Comparison of ENCODE assay signal across 11 cellular contexts in the genomic region with DNA sequence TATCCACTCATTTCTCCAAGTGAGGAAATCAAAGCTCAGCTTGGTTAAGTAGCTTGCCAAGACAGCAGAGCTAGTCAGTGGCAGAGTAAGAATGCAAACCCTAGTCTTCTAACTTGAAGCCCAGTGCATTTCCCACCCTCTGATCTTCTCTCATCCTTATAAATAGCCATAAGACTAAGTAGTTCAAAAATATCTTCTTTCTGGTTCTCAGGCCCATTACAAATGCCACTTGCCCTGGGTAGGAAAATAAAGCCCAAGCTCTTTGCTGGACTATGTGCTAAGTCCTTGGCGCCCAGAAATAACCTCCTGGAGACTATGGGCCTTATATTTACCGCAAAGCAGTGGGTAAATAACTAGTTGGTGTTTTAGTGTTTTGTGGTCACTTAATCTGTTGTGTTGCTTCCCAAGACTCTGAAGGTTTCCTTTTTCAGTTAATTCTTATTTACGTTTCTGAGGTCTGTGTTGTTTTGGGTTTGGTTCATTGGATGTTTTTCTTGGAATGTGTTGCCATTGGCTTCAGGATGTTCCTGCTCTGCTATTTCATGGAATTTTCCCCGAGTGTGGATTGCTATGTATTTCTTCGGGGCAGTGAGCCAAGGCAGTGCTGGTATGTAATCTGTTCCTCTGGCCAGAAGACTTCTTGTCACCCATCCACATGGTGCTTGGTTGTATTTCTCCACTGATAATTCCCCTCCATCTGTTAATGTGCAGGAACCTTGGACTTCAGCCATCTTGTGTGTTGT.
DNase-seq lines count a peak whose midpoint lies in the region; ATAC-seq, FAIRE-seq and TF ChIP-seq lines count a peak whose summit lies in the region.
"Had no signal": no experiment of that assay in that cellular context is flagged by ENCODE, and none has a peak within 500 bp of the region (broad histone marks: within the 10 kb centered on the region; RNA-seq: fewer than 3 reads in every experiment).

No MANE protein-coding gene starts in this region.

- DNase-seq in AG04449 (ENCODE audit: low read depth, low spot score) (peak; percentile 73), SK-N-SH (no peak), fibroblast of the aortic adventitia (ENCODE audit: low read depth) (peak; percentile 99), osteoblast (ENCODE audit: insufficient read length, low spot score, missing footprints) (peak; percentile 17), Caco-2 (no peak), HK-2 (ENCODE audit: unreplicated experiment) (no peak), HTR-8/SVneo (ENCODE audit: insufficient read length, low spot score) (no peak)
- DNase-seq in stimulated activated naive CD8-positive, alpha-beta T cell treated with anti-CD3 and anti-CD28 coated beads, Interleukin-15, amount 100 ng/mL, for 72 hours = no peak
- DNase-seq: MV-4-11; stimulated activated CD4-positive, alpha-beta T cell treated with anti-CD3 and anti-CD28 coated beads, Interleukin-2, amount 100 ng/mL, for 24 hours had no signal

- no peaks in the 10 kb centered on the region for H3K27me3 ChIP-seq in SK-N-SH (ENCODE audit: insufficient read depth)
- H3K27me3 ChIP-seq in osteoblast (ENCODE audit: insufficient read depth, low read length) = no peaks in the 10 kb centered on the region
- H3K27me3 ChIP-seq in Caco-2 (replicated peaks; ENCODE audit: control insufficient read depth, insufficient read depth, low read length) = no peaks in the 10 kb centered on the region

- H3K27ac Mint-ChIP-seq in stimulated activated naive CD8-positive, alpha-beta T cell treated with anti-CD3 and anti-CD28 coated beads, Interleukin-15, amount 100 ng/mL, for 72 hours = no peak overlapping the region
- H3K27ac Mint-ChIP-seq in Caco-2 (ENCODE audit: unreplicated experiment) = no peak overlapping the region

- H3K4me3 Mint-ChIP-seq in stimulated activated naive CD8-positive, alpha-beta T cell treated with anti-CD3 and anti-CD28 coated beads, Interleukin-15, amount 100 ng/mL, for 72 hours = no peak overlapping the region
- H3K4me3 Mint-ChIP-seq in Caco-2 (ENCODE audit: unreplicated experiment) = no peak overlapping the region

- no peaks in the 10 kb centered on the region for H3K36me3 ChIP-seq in SK-N-SH (replicated peaks in 1 of 2; ENCODE audit: control insufficient read depth in 1 of 2, insufficient read depth in 2 of 2, low read length in 1 of 2)
- H3K36me3 ChIP-seq in osteoblast (ENCODE audit: insufficient read depth, low read length) = no peaks in the 10 kb centered on the region
- no peaks in the 10 kb centered on the region for H3K36me3 ChIP-seq in Caco-2 (ENCODE audit: control insufficient read depth, insufficient read depth, low read length)

- intact Hi-C loops in Caco-2 (cut with micrococcal nuclease; ENCODE audit: unreplicated experiment) = no loop called here

- POLR2A ChIA-PET in AG04449 (lab: Yijun Ruan, JAX) (interaction anchor here (1.2 kb wide), 1 partner anchor 505 kb away, joined by 4 read pairs; no protein-coding TSS in a partner anchor), SK-N-SH (lab: Yijun Ruan, JAX) (no interaction called here), Caco-2 (lab: Charles Lee) (no interaction called here)

- H3K4me1 ChIP-seq in SK-N-SH (ENCODE audit: control insufficient read depth in 1 of 2, insufficient read depth in 2 of 2, low read depth in 1 of 2, low read length in 1 of 2) (peaks cover 2 to 4% of the 10 kb centered on the region in 2 experiments; a peak in 2 of 4 replicates), osteoblast (ENCODE audit: insufficient read depth, low read length) (peaks cover 34% of the 10 kb centered on the region), Caco-2 (no peaks in the 10 kb centered on the region)

- TF ChIP-seq RAD21 in SK-N-SH (IDR thresholded peaks at IDR 0.05; ENCODE audit: low read length) = no peak

- H3K36me3 Mint-ChIP-seq in Caco-2 (ENCODE audit: insufficient read depth, unreplicated experiment) = peaks cover 6% of the 10 kb centered on the region

- no TSS peak for BruUV-seq in Caco-2 (replicated peaks; lab: Mats Ljungman, UMichigan)

- peaks cover 0 to 7% of the 10 kb centered on the region in 2 donors for H3K9me3 Mint-ChIP-seq in stimulated activated naive CD8-positive, alpha-beta T cell treated with anti-CD3 and anti-CD28 coated beads, Interleukin-15, amount 100 ng/mL, for 72 hours
- H3K9me3 Mint-ChIP-seq in Caco-2 (ENCODE audit: unreplicated experiment) = no peaks in the 10 kb centered on the region

- H2AFZ ChIP-seq in SK-N-SH (ENCODE audit: low read depth) = no peak overlapping the region
- H2AFZ ChIP-seq in osteoblast (ENCODE audit: low read length) = no peak overlapping the region

- no peaks in the 10 kb centered on the region for H4K20me1 ChIP-seq in SK-N-SH (ENCODE audit: insufficient read depth)
- no peaks in the 10 kb centered on the region for H4K20me1 ChIP-seq in osteoblast (ENCODE audit: insufficient read depth, low read length)

- H3K9me2 ChIP-seq in SK-N-SH = no peaks in the 10 kb centered on the region

- H3K4me1 Mint-ChIP-seq in stimulated activated naive CD8-positive, alpha-beta T cell treated with anti-CD3 and anti-CD28 coated beads, Interleukin-15, amount 100 ng/mL, for 72 hours = no peaks in the 10 kb centered on the region
- H3K4me1 Mint-ChIP-seq in Caco-2 (ENCODE audit: low read depth, unreplicated experiment) = no peaks in the 10 kb centered on the region

- no peak for ATAC-seq in stimulated activated naive CD8-positive, alpha-beta T cell treated with anti-CD3 and anti-CD28 coated beads, Interleukin-15, amount 100 ng/mL, for 72 hours
- ATAC-seq: A549 had no signal

- no peaks in the 10 kb centered on the region for H3K27me3 Mint-ChIP-seq in stimulated activated naive CD8-positive, alpha-beta T cell treated with anti-CD3 and anti-CD28 coated beads, Interleukin-15, amount 100 ng/mL, for 72 hours
- no peaks in the 10 kb centered on the region for H3K27me3 Mint-ChIP-seq in Caco-2 (ENCODE audit: insufficient read depth, unreplicated experiment)

- no peak for TF ChIP-seq EP300 in SK-N-SH (IDR thresholded peaks at IDR 0.05; ENCODE audit: borderline replicate concordance in 1 of 2, low read depth in 1 of 2, low read length in 1 of 2)

- H3K9me3 ChIP-seq in SK-N-SH = no peaks in the 10 kb centered on the region
- H3K9me3 ChIP-seq in osteoblast (ENCODE audit: low read depth, low read length) = no peaks in the 10 kb centered on the region
- H3K9me3 ChIP-seq in Caco-2 = no peaks in the 10 kb centered on the region
- H3K9me3 ChIP-seq: A549 had no signal

- 59% methylated on average over 5 of the region's 5 CpGs for WGBS in SK-N-SH (ENCODE audit: low lambda C conversion rate)

- H3K4me2 ChIP-seq in SK-N-SH (no peak overlapping the region), osteoblast (ENCODE audit: insufficient read depth, low read length) (no peak overlapping the region)
- H3K4me2 ChIP-seq: A549 had no signal

- no peaks in the 10 kb centered on the region for H3F3A ChIP-seq in SK-N-SH (replicated peaks; ENCODE audit: insufficient read depth)

- CTCF ChIA-PET in AG04449 (lab: Yijun Ruan, JAX) (no interaction called here), SK-N-SH (lab: Yijun Ruan, JAX) (no interaction called here), Caco-2 (lab: Charles Lee) (no interaction called here)

- H3K4me3 ChIP-seq in AG04449 (ENCODE audit: low read depth, low read length) (no peak overlapping the region), SK-N-SH (ENCODE audit: low read depth in 2 of 2, low read length in 1 of 2) (no peak overlapping the region), fibroblast of the aortic adventitia (ENCODE audit: low read depth, low read length) (no peak overlapping the region), osteoblast (ENCODE audit: insufficient read depth, low read length) (no peak overlapping the region), Caco-2 (ENCODE audit: low read depth, low read length) (no peak overlapping the region)
- H3K4me3 ChIP-seq: A549 had no signal

- H3K79me2 ChIP-seq in SK-N-SH (ENCODE audit: insufficient read depth) (no peaks in the 10 kb centered on the region), osteoblast (ENCODE audit: insufficient read depth, low read length) (no peaks in the 10 kb centered on the region)

- FAIRE-seq in HTR-8/SVneo (lab: Jason Lieb, UNC) = no peak
- FAIRE-seq: A549 had no signal

- H3K9ac ChIP-seq in SK-N-SH = no peak overlapping the region

- no peak for TF ChIP-seq CTCF in AG04449 (IDR thresholded peaks at IDR 0.05; ENCODE audit: insufficient read depth, low read length, missing control alignments)
- TF ChIP-seq CTCF in SK-N-SH (IDR thresholded peaks at IDR 0.05) = no peak
- TF ChIP-seq CTCF in fibroblast of the aortic adventitia (IDR thresholded peaks at IDR 0.05; ENCODE audit: insufficient read depth, low read length) = no peak
- no peak for TF ChIP-seq CTCF in osteoblast (IDR thresholded peaks at IDR 0.05; ENCODE audit: extremely low read depth, low read depth, low read length)
- no peak for TF ChIP-seq CTCF in Caco-2 (IDR thresholded peaks at IDR 0.05; ENCODE audit: insufficient read depth in 1 of 2, low read depth in 1 of 2, low read length in 1 of 2, severe bottlenecking in 1 of 2, unreplicated experiment in 1 of 2)

- H3K27ac ChIP-seq in SK-N-SH (ENCODE audit: low read depth in 2 of 2, low read length in 1 of 2) (peak overlapping the region; percentile 3 to 20; a peak in 3 of 4 replicates), osteoblast (ENCODE audit: low read depth, low read length) (no peak overlapping the region)
- H3K27ac ChIP-seq: A549 had no signal

TF ChIP-seq in SK-N-SH, 30 proteins besides CTCF, POLR2A, EP300 and RAD21 (continues in another document):
- TF ChIP-seq TCF12 (IDR thresholded peaks at IDR 0.05) (0 out of 2 replicates have a peak, but pooled peaks have one; percentile 17), NFIC (IDR thresholded peaks at IDR 0.05; ENCODE audit: borderline replicate concordance) (peak; percentile 16; the same call in 1 of the 2 replicates)

Comparison
In these comparisons a context has a peak if more than half of its experiments do, and no peak if none do; other contexts are left out.
1. DNase-seq: peak in AG04449 (single experiment), fibroblast of the aortic adventitia (single experiment) and osteoblast (single experiment); none in SK-N-SH (single experiment), stimulated activated naive CD8-positive, alpha-beta T cell treated with anti-CD3 and anti-CD28 coated beads, Interleukin-15, amount 100 ng/mL, for 72 hours (0 of 2), Caco-2 (0 of 2), HK-2 (single experiment) and HTR-8/SVneo (single experiment).